Comparison of ENCODE assay signal across 1 cellular context in genomic region chr20:32761831-32762753, GRCh38.
TF ChIP-seq lines count a peak whose summit lies in the region.

Gene DNMT3B, plus strand, starts transcription at chr20:32762385. Its CDS starts 17,939 bp downstream, at chr20:32780324.

TF ChIP-seq in HepG2, 621 proteins besides CTCF, POLR2A, EP300 and RAD21 (continued from another document and continues in another):
- TF ChIP-seq ZNF512B (CRISPR knock-in tag; IDR thresholded peaks at IDR 0.05; ENCODE audit: borderline replicate concordance), result no peak
- no peak for TF ChIP-seq ZBTB34 (CRISPR knock-in tag; IDR thresholded peaks at IDR 0.05)
- no peak for TF ChIP-seq TAF15 (IDR thresholded peaks at IDR 0.05; ENCODE audit: low read depth, low read length, poor library complexity, severe bottlenecking)
- 0 out of 2 replicates have a peak, but pooled peaks have one; percentile 40 for TF ChIP-seq TOPORS (CRISPR knock-in tag; IDR thresholded peaks at IDR 0.05)
- peak; percentile 87 for TF ChIP-seq E2F5 (CRISPR knock-in tag; conservative IDR thresholded peaks at IDR 0.05)
- TF ChIP-seq ZNF354B (CRISPR knock-in tag; IDR thresholded peaks at IDR 0.05), result no peak
- peak; percentile 73 for TF ChIP-seq RNF2 (conservative IDR thresholded peaks at IDR 0.05; ENCODE audit: low read depth)
- no peak for TF ChIP-seq FOXC1 (CRISPR knock-in tag; IDR thresholded peaks at IDR 0.05; ENCODE audit: borderline replicate concordance)
- no peak for TF ChIP-seq ZNF232 (CRISPR knock-in tag; IDR thresholded peaks at IDR 0.05; ENCODE audit: borderline replicate concordance)
- no peak for TF ChIP-seq NBN (conservative IDR thresholded peaks at IDR 0.05)
- TF ChIP-seq RERE (CRISPR knock-in tag; IDR thresholded peaks at IDR 0.05; ENCODE audit: low read depth), result no peak
- TF ChIP-seq SP4 (CRISPR knock-in tag; IDR thresholded peaks at IDR 0.05), result peak; percentile 90
- TF ChIP-seq ZNF704 (CRISPR knock-in tag; IDR thresholded peaks at IDR 0.05; ENCODE audit: borderline replicate concordance), result 0 out of 2 replicates have a peak, but pooled peaks have one; percentile 51
- peak; percentile 7 for TF ChIP-seq HDAC2 (CRISPR knock-in tag; IDR thresholded peaks at IDR 0.05)
- peak; percentile 64; the same call in 1 of the 2 replicates for TF ChIP-seq ZFY (CRISPR knock-in tag; IDR thresholded peaks at IDR 0.05)
- TF ChIP-seq NCOA1 (CRISPR knock-in tag; IDR thresholded peaks at IDR 0.05), result no peak
- no peak for TF ChIP-seq DBP (CRISPR knock-in tag; IDR thresholded peaks at IDR 0.05; ENCODE audit: not compliant biosample characterization)
- no peak for TF ChIP-seq SRSF9 (IDR thresholded peaks at IDR 0.05; ENCODE audit: borderline replicate concordance, insufficient read depth, low read depth, low read length, poor library complexity, severe bottlenecking)
- no peak for TF ChIP-seq ZNF710 (CRISPR knock-in tag; IDR thresholded peaks at IDR 0.05; ENCODE audit: borderline replicate concordance)
- no peak for TF ChIP-seq ZFP1 (CRISPR knock-in tag; IDR thresholded peaks at IDR 0.05)
- TF ChIP-seq ZNF761 (CRISPR knock-in tag; conservative IDR thresholded peaks at IDR 0.05), result no peak
- no peak for TF ChIP-seq ZNF737 (CRISPR knock-in tag; IDR thresholded peaks at IDR 0.05; ENCODE audit: borderline replicate concordance)
- TF ChIP-seq KIAA2018 (CRISPR knock-in tag; IDR thresholded peaks at IDR 0.05; ENCODE audit: borderline replicate concordance), result no peak
- TF ChIP-seq RXRB (CRISPR knock-in tag; IDR thresholded peaks at IDR 0.05; ENCODE audit: borderline replicate concordance), result peak; percentile 7; the same call in 1 of the 2 replicates
- no peak for TF ChIP-seq MBNL3 (CRISPR knock-in tag; conservative IDR thresholded peaks at IDR 0.05)
- TF ChIP-seq ZNF709 (CRISPR knock-in tag; IDR thresholded peaks at IDR 0.05), result no peak
- peak; percentile 78 for TF ChIP-seq SAP130 (CRISPR knock-in tag; IDR thresholded peaks at IDR 0.05; ENCODE audit: low read depth)
- TF ChIP-seq ZFYVE20 (CRISPR knock-in tag; IDR thresholded peaks at IDR 0.05; ENCODE audit: borderline replicate concordance, low read depth), result 0 out of 2 replicates have a peak, but pooled peaks have one; percentile 46
- no peak for TF ChIP-seq ZNF30 (CRISPR knock-in tag; IDR thresholded peaks at IDR 0.05)
- no peak for TF ChIP-seq ZKSCAN1 (IDR thresholded peaks at IDR 0.05; ENCODE audit: low read length)
- TF ChIP-seq KDM4B (CRISPR knock-in tag; IDR thresholded peaks at IDR 0.05), result no peak
- TF ChIP-seq EZH2 (conservative IDR thresholded peaks at IDR 0.05; ENCODE audit: low read depth, low read length), result no peak
- TF ChIP-seq KMT2A (CRISPR knock-in tag; IDR thresholded peaks at IDR 0.05), result peak; percentile 25; the same call in 1 of the 2 replicates
- no peak for TF ChIP-seq ZNF703 (CRISPR knock-in tag; IDR thresholded peaks at IDR 0.05; ENCODE audit: borderline replicate concordance)
- TF ChIP-seq GATAD2A (CRISPR knock-in tag; IDR thresholded peaks at IDR 0.05), result no peak
- TF ChIP-seq YY1 (IDR thresholded peaks at IDR 0.05; ENCODE audit: insufficient read depth, insufficient replicate concordance, low read depth, low read length), result peak; percentile 85
- TF ChIP-seq ZNF225 (CRISPR knock-in tag; IDR thresholded peaks at IDR 0.05), result peak; percentile 71; the same call in 1 of the 2 replicates
